1 cellular context compared by ENCODE assay signal in the genomic region with DNA sequence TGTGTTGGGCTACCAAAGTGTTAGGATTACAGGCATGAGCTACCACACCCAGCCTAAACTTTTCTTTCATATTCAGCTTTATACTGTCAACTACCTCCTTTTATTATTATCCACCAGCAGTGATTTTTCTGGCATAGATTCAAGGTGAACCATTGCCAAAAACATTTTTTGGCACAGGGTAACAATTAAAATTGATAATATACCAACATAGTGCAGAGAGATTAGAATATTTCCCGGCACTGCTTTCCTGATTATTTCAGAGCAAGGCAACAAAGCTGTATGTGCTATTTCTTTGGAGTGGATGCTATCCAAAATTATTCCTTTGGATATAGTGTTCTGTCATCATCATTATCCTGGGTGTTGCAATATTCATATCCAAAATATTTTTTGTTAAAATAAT.
TF ChIP-seq lines count a peak whose summit lies in the region.

No MANE protein-coding gene starts in this region.

TF ChIP-seq in IMR-90, 13 proteins besides CTCF, POLR2A, EP300 and RAD21 (continued from another document):
- TF ChIP-seq, protein P1, sequence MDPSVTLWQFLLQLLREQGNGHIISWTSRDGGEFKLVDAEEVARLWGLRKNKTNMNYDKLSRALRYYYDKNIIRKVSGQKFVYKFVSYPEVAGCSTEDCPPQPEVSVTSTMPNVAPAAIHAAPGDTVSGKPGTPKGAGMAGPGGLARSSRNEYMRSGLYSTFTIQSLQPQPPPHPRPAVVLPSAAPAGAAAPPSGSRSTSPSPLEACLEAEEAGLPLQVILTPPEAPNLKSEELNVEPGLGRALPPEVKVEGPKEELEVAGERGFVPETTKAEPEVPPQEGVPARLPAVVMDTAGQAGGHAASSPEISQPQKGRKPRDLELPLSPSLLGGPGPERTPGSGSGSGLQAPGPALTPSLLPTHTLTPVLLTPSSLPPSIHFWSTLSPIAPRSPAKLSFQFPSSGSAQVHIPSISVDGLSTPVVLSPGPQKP (IDR thresholded peaks at IDR 0.05; ENCODE audit: borderline replicate concordance, low read depth, low read length) = no peak
